In the genomic region with DNA sequence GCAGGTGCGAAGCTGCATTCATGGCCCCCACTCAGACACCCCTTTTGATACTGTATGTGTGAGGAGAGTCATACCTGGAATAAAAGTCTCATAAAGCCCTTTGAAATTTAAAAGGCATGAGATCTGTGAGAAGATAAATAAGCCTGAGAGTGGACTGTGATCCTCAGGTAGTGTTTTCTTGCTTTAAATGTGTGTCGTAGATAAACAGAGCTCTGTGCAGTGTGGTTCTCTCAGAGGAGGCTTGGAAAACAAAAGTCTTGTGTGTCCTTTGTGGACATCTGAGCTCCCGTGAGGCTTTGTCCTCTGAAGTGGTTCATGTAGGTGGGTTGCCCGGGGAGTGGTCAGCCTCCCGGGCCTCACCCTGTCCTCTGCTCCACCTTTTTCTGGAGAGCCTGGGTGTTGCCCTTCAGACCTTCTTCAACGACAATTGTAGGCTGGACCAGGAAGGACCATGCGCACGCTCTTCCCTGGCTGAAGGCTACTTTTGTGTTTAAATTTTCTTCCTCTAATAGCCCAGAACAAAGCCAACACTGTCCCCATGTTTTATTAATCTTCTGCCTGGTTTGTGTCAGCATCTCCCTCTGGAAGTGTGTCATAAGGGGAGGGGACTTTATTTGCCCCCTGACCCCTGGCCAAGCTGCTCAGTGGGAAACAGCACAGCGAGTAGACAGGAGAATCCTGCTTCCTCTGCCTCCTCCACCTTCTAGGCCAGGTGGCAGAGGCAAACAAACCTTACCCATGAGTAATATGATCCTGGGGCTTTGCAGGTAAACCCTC, we compare ENCODE assay signal across 1 cellular context.
TF ChIP-seq lines count a peak whose summit lies in the region.

No MANE protein-coding gene starts in this region.

TF ChIP-seq in HepG2, 621 proteins besides CTCF, POLR2A, EP300 and RAD21 (continued from another document and continues in another):
- TF ChIP-seq, protein P1, sequence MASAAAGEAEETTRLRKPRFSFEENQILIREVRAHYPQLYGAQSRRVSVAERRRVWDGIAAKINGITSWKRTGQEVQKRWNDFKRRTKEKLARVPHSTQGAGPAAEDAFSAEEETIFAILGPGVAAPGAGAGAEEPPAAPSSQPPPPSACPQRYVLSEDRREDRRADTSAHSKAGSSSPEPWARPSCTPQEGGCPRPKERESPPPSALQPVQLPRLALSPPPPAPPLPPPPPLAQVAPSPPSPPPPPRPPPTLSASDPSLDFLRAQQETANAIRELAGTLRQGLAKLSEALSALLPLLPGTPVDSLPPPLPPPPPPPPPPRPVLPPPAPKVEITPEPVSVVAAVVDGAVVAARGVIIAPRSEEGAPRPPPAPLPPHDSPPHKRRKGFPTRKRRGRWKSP (CRISPR knock-in tag; IDR thresholded peaks at IDR 0.05), result no peak
- TF ChIP-seq HOXA3 (CRISPR knock-in tag; IDR thresholded peaks at IDR 0.05) (peak; percentile 76), YY1 (IDR thresholded peaks at IDR 0.05; ENCODE audit: insufficient read depth, insufficient replicate concordance, low read depth, low read length) (peak; percentile 10), SIX1 (CRISPR knock-in tag; IDR thresholded peaks at IDR 0.05; ENCODE audit: borderline replicate concordance) (peak; percentile 81), NR2F2 (IDR thresholded peaks at IDR 0.05; ENCODE audit: borderline replicate concordance, low read depth) (peak; percentile 54; the same call in 1 of the 2 replicates), CHD4 (IDR thresholded peaks at IDR 0.05; ENCODE audit: borderline replicate concordance, low read length) (0 out of 2 replicates have a peak, but pooled peaks have one; percentile 62), ZNF773 (CRISPR knock-in tag; IDR thresholded peaks at IDR 0.05; ENCODE audit: borderline replicate concordance) (no peak), ZNF589 (CRISPR knock-in tag; conservative IDR thresholded peaks at IDR 0.05) (no peak), ZFP36L1 (CRISPR knock-in tag; IDR thresholded peaks at IDR 0.05) (no peak), ZNF446 (CRISPR knock-in tag; IDR thresholded peaks at IDR 0.05) (no peak), HMG20A (CRISPR knock-in tag; IDR thresholded peaks at IDR 0.05; ENCODE audit: borderline replicate concordance) (no peak; the same call in 1 of the 2 replicates), ZNF460 (CRISPR knock-in tag; IDR thresholded peaks at IDR 0.05; ENCODE audit: borderline replicate concordance) (no peak), SMC3 (IDR thresholded peaks at IDR 0.05; ENCODE audit: low read length) (no peak; the same call in none of the 2 replicates), DPF2 (CRISPR knock-in tag; IDR thresholded peaks at IDR 0.05; ENCODE audit: borderline replicate concordance, low read depth) (peak; percentile 69; the same call in 1 of the 2 replicates), ZNF180 (CRISPR knock-in tag; IDR thresholded peaks at IDR 0.05; ENCODE audit: borderline replicate concordance, low read depth) (no peak), MED1 (CRISPR knock-in tag; IDR thresholded peaks at IDR 0.05) (peak; percentile 77), FOSL2 (CRISPR knock-in tag; IDR thresholded peaks at IDR 0.05) (peak; percentile 46; the same call in 1 of the 2 replicates), PLRG1 (conservative IDR thresholded peaks at IDR 0.05) (no peak), NCOA5 (CRISPR knock-in tag; IDR thresholded peaks at IDR 0.05) (no peak), EHMT2 (IDR thresholded peaks at IDR 0.05; ENCODE audit: borderline replicate concordance, low read depth, low read length) (no peak), SP1 (IDR thresholded peaks at IDR 0.05) (no peak), SP1 (CRISPR knock-in tag; IDR thresholded peaks at IDR 0.05) (no peak), ZNF605 (CRISPR knock-in tag; IDR thresholded peaks at IDR 0.05) (no peak), GABPB1 (CRISPR knock-in tag; IDR thresholded peaks at IDR 0.05) (peak; percentile 16; the same call in 1 of the 2 replicates), ISL2 (CRISPR knock-in tag; IDR thresholded peaks at IDR 0.05) (peak; percentile 89), CBX5 (CRISPR knock-in tag; IDR thresholded peaks at IDR 0.05; ENCODE audit: borderline replicate concordance) (peak; percentile 75; the same call in 1 of the 2 replicates), SP5 (CRISPR knock-in tag; IDR thresholded peaks at IDR 0.05; ENCODE audit: borderline replicate concordance, low read depth) (peak; percentile 93)
- TF ChIP-seq, protein P2, sequence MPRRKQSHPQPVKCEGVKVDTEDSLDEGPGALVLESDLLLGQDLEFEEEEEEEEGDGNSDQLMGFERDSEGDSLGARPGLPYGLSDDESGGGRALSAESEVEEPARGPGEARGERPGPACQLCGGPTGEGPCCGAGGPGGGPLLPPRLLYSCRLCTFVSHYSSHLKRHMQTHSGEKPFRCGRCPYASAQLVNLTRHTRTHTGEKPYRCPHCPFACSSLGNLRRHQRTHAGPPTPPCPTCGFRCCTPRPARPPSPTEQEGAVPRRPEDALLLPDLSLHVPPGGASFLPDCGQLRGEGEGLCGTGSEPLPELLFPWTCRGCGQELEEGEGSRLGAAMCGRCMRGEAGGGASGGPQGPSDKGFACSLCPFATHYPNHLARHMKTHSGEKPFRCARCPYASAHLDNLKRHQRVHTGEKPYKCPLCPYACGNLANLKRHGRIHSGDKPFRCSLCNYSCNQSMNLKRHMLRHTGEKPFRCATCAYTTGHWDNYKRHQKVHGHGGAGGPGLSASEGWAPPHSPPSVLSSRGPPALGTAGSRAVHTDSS (CRISPR knock-in tag; conservative IDR thresholded peaks at IDR 0.05), result no peak
- TF ChIP-seq, protein P3, sequence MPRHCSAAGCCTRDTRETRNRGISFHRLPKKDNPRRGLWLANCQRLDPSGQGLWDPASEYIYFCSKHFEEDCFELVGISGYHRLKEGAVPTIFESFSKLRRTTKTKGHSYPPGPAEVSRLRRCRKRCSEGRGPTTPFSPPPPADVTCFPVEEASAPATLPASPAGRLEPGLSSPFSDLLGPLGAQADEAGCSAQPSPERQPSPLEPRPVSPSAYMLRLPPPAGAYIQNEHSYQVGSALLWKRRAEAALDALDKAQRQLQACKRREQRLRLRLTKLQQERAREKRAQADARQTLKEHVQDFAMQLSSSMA (CRISPR knock-in tag; IDR thresholded peaks at IDR 0.05), result no peak
- TF ChIP-seq, protein P4, sequence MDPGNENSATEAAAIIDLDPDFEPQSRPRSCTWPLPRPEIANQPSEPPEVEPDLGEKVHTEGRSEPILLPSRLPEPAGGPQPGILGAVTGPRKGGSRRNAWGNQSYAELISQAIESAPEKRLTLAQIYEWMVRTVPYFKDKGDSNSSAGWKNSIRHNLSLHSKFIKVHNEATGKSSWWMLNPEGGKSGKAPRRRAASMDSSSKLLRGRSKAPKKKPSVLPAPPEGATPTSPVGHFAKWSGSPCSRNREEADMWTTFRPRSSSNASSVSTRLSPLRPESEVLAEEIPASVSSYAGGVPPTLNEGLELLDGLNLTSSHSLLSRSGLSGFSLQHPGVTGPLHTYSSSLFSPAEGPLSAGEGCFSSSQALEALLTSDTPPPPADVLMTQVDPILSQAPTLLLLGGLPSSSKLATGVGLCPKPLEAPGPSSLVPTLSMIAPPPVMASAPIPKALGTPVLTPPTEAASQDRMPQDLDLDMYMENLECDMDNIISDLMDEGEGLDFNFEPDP (CRISPR knock-in tag; conservative IDR thresholded peaks at IDR 0.05), result no peak
- TF ChIP-seq, protein P5, sequence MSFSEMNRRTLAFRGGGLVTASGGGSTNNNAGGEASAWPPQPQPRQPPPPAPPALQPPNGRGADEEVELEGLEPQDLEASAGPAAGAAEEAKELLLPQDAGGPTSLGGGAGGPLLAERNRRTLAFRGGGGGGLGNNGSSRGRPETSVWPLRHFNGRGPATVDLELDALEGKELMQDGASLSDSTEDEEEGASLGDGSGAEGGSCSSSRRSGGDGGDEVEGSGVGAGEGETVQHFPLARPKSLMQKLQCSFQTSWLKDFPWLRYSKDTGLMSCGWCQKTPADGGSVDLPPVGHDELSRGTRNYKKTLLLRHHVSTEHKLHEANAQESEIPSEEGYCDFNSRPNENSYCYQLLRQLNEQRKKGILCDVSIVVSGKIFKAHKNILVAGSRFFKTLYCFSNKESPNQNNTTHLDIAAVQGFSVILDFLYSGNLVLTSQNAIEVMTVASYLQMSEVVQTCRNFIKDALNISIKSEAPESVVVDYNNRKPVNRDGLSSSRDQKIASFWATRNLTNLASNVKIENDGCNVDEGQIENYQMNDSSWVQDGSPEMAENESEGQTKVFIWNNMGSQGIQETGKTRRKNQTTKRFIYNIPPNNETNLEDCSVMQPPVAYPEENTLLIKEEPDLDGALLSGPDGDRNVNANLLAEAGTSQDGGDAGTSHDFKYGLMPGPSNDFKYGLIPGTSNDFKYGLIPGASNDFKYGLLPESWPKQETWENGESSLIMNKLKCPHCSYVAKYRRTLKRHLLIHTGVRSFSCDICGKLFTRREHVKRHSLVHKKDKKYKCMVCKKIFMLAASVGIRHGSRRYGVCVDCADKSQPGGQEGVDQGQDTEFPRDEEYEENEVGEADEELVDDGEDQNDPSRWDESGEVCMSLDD (CRISPR knock-in tag; IDR thresholded peaks at IDR 0.05; ENCODE audit: borderline replicate concordance), result 0 out of 2 replicates have a peak, but pooled peaks have one; percentile 30
- TF ChIP-seq, protein P6, sequence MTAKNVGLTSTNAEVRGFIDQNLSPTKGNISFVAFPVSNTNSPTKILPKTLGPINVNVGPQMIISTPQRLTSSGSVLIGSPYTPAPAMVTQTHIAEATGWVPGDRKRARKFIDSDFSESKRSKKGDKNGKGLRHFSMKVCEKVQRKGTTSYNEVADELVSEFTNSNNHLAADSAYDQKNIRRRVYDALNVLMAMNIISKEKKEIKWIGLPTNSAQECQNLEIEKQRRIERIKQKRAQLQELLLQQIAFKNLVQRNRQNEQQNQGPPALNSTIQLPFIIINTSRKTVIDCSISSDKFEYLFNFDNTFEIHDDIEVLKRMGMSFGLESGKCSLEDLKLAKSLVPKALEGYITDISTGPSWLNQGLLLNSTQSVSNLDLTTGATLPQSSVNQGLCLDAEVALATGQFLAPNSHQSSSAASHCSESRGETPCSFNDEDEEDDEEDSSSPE (CRISPR knock-in tag; IDR thresholded peaks at IDR 0.05), result peak; percentile 6; the same call in 1 of the 2 replicates
- TF ChIP-seq, protein P7, sequence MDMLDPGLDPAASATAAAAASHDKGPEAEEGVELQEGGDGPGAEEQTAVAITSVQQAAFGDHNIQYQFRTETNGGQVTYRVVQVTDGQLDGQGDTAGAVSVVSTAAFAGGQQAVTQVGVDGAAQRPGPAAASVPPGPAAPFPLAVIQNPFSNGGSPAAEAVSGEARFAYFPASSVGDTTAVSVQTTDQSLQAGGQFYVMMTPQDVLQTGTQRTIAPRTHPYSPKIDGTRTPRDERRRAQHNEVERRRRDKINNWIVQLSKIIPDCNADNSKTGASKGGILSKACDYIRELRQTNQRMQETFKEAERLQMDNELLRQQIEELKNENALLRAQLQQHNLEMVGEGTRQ (IDR thresholded peaks at IDR 0.05; ENCODE audit: low read depth, low read length), result no peak
- TF ChIP-seq, protein P7 (CRISPR knock-in tag; IDR thresholded peaks at IDR 0.05; ENCODE audit: borderline replicate concordance), result no peak
- TF ChIP-seq, protein P8, sequence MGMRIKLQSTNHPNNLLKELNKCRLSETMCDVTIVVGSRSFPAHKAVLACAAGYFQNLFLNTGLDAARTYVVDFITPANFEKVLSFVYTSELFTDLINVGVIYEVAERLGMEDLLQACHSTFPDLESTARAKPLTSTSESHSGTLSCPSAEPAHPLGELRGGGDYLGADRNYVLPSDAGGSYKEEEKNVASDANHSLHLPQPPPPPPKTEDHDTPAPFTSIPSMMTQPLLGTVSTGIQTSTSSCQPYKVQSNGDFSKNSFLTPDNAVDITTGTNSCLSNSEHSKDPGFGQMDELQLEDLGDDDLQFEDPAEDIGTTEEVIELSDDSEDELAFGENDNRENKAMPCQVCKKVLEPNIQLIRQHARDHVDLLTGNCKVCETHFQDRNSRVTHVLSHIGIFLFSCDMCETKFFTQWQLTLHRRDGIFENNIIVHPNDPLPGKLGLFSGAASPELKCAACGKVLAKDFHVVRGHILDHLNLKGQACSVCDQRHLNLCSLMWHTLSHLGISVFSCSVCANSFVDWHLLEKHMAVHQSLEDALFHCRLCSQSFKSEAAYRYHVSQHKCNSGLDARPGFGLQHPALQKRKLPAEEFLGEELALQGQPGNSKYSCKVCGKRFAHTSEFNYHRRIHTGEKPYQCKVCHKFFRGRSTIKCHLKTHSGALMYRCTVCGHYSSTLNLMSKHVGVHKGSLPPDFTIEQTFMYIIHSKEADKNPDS (CRISPR knock-in tag; IDR thresholded peaks at IDR 0.05), result 0 out of 2 replicates have a peak, but pooled peaks have one; percentile 17
- TF ChIP-seq, protein P9, sequence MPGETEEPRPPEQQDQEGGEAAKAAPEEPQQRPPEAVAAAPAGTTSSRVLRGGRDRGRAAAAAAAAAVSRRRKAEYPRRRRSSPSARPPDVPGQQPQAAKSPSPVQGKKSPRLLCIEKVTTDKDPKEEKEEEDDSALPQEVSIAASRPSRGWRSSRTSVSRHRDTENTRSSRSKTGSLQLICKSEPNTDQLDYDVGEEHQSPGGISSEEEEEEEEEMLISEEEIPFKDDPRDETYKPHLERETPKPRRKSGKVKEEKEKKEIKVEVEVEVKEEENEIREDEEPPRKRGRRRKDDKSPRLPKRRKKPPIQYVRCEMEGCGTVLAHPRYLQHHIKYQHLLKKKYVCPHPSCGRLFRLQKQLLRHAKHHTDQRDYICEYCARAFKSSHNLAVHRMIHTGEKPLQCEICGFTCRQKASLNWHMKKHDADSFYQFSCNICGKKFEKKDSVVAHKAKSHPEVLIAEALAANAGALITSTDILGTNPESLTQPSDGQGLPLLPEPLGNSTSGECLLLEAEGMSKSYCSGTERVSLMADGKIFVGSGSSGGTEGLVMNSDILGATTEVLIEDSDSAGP (CRISPR knock-in tag; IDR thresholded peaks at IDR 0.05; ENCODE audit: borderline replicate concordance), result peak; percentile 49; the same call in 1 of the 2 replicates
- TF ChIP-seq, protein P10, sequence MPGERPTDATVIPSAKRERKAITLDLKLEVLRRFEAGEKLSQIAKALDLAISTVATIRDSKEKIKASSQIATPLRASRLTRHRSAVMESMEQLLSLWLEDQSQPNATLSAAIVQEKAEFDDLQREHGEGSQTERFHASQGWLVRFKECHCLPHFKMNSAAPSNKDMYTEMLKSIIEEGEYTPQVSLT (CRISPR knock-in tag; IDR thresholded peaks at IDR 0.05; ENCODE audit: borderline replicate concordance, low read depth), result no peak
